In the genomic region with DNA sequence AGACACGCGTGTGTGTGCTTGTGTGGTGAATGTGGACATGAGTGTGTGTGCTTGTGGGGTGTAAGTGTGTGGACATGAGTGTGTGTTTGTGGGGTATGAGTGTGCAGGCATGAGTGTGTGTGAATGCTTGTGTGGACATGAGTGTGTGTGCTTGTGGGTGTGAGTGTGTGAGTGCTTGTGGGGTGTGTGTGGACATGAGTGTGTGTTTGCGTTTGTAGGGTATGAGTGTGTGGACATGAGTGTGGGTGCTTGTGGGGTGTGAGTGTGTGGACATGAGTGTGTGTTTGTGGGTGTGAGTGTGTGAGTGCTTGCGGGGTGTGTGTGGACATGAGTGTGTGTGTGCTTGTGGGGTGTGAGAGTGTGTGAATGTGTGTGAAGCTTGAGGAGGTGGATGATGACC, we compare ENCODE assay signal across 1 cellular context.
TF ChIP-seq lines count a peak whose summit lies in the region.

No MANE protein-coding gene starts in this region.

TF ChIP-seq in K562, 482 proteins besides CTCF, POLR2A, EP300 and RAD21 (continued from another document):
- TF ChIP-seq, protein P1, sequence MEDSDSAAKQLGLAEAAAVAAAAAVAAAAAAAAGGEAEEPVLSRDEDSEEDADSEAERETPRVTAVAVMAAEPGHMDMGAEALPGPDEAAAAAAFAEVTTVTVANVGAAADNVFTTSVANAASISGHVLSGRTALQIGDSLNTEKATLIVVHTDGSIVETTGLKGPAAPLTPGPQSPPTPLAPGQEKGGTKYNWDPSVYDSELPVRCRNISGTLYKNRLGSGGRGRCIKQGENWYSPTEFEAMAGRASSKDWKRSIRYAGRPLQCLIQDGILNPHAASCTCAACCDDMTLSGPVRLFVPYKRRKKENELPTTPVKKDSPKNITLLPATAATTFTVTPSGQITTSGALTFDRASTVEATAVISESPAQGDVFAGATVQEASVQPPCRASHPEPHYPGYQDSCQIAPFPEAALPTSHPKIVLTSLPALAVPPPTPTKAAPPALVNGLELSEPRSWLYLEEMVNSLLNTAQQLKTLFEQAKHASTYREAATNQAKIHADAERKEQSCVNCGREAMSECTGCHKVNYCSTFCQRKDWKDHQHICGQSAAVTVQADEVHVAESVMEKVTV (CRISPR knock-in tag; IDR thresholded peaks at IDR 0.05), result no peak
- TF ChIP-seq, protein P2, sequence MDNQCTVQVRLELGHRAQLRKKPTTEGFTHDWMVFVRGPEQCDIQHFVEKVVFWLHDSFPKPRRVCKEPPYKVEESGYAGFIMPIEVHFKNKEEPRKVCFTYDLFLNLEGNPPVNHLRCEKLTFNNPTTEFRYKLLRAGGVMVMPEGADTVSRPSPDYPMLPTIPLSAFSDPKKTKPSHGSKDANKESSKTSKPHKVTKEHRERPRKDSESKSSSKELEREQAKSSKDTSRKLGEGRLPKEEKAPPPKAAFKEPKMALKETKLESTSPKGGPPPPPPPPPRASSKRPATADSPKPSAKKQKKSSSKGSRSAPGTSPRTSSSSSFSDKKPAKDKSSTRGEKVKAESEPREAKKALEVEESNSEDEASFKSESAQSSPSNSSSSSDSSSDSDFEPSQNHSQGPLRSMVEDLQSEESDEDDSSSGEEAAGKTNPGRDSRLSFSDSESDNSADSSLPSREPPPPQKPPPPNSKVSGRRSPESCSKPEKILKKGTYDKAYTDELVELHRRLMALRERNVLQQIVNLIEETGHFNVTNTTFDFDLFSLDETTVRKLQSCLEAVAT (IDR thresholded peaks at IDR 0.05), result peak; percentile 24 to 41; a peak in 2 of 4 replicates
- TF ChIP-seq ETV1 (tag; conservative IDR thresholded peaks at IDR 0.05; ENCODE audit: low read depth), result no peak
- TF ChIP-seq, protein P3, sequence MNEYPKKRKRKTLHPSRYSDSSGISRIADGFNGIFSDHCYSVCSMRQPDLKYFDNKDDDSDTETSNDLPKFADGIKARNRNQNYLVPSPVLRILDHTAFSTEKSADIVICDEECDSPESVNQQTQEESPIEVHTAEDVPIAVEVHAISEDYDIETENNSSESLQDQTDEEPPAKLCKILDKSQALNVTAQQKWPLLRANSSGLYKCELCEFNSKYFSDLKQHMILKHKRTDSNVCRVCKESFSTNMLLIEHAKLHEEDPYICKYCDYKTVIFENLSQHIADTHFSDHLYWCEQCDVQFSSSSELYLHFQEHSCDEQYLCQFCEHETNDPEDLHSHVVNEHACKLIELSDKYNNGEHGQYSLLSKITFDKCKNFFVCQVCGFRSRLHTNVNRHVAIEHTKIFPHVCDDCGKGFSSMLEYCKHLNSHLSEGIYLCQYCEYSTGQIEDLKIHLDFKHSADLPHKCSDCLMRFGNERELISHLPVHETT (CRISPR knock-in tag; conservative IDR thresholded peaks at IDR 0.05 in 1 of 2, IDR thresholded peaks at IDR 0.05 in 1 of 2), result no peak
TF ChIP-seq in K562: peak in this region for 37.
